In the genomic region with DNA sequence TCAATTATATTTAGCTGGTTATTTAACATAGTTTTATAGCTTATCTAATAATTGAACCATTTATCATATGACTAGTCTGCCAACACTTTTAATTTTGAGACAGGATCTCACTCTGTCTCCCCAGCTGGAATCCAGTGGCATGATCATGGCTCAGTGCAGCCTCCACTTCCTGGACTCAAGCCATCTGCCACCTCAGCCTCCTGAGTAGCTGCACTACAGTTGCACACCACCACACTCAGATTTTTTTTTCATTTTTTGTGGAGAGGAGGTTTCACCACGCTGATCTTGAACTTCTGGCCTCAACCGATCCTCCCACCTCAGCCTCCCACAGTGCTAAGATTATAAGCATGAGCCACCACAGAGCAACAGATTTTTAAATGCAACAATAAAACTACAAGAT, we compare ENCODE assay signal across 24 cellular contexts.
DNase-seq lines count a peak whose midpoint lies in the region; ATAC-seq, FAIRE-seq and TF ChIP-seq lines count a peak whose summit lies in the region.
"Had no signal": no experiment of that assay in that cellular context is flagged by ENCODE, and none has a peak within 500 bp of the region (broad histone marks: within the 10 kb centered on the region; RNA-seq: fewer than 3 reads in every experiment).

No MANE protein-coding gene starts in this region.

- no peaks in the 10 kb centered on the region for H3K36me3 Mint-ChIP-seq in osteocyte (ENCODE audit: unreplicated experiment)

- H3K4me1 Mint-ChIP-seq in osteocyte (ENCODE audit: unreplicated experiment): no peaks in the 10 kb centered on the region

- no peak for ATAC-seq in HG02759 (IDR thresholded peaks at IDR 0.05; ENCODE audit: unreplicated experiment)
- ATAC-seq: K562 had no signal

- TF ChIP-seq CTCF in osteocyte (IDR thresholded peaks at IDR 0.05): no peak

- H3K27ac Mint-ChIP-seq in osteocyte (ENCODE audit: unreplicated experiment): no peak overlapping the region
- H3K27ac Mint-ChIP-seq: CD4-positive, alpha-beta T cell had no signal

- H3K4me3 Mint-ChIP-seq in osteocyte (ENCODE audit: unreplicated experiment): no peak overlapping the region
- H3K4me3 Mint-ChIP-seq: CD4-positive, alpha-beta T cell had no signal

- H3K9me3 Mint-ChIP-seq in osteocyte (ENCODE audit: unreplicated experiment): no peaks in the 10 kb centered on the region
- H3K9me3 Mint-ChIP-seq: CD4-positive, alpha-beta T cell had no signal

- H3K27me3 Mint-ChIP-seq in osteocyte (ENCODE audit: unreplicated experiment): no peaks in the 10 kb centered on the region
- H3K27me3 Mint-ChIP-seq: CD4-positive, alpha-beta T cell had no signal

- peak; percentile 82 for FAIRE-seq in urothelium cell line (lab: Jason Lieb, UNC)
- FAIRE-seq: D721Med, GM12891, GM19239, H54, HTR-8/SVneo, K562 had no signal

- DNase-seq in NCI-H2171 treated with DMSO at 0.1 percent for 48 hours (lab: John Stamatoyannopoulos, UW) (peak; percentile 2), NCI-H2171 (lab: John Stamatoyannopoulos, UW) (no peak), Daoy (ENCODE audit: low read depth) (peak; percentile 11), NCI-H69 (lab: John Stamatoyannopoulos, UW) (peak; percentile 45), urothelium cell line (ENCODE audit: low spot score) (no peak), osteocyte (ENCODE audit: extremely low spot score, unreplicated experiment) (no peak)
- DNase-seq: AML-193; CD4-positive, alpha-beta T cell; EL; GDM1; MM.1S; NCI-H2029; NCI-H526; PC-9; Right ventricle myocardium superior; RPMI8226; T-helper 2 cell had no signal

Comparison
In these comparisons a context has a peak if more than half of its experiments do, and no peak if none do; other contexts are left out.
1. DNase-seq: peak in NCI-H2171 treated with DMSO at 0.1 percent for 48 hours (single experiment), Daoy (single experiment) and NCI-H69 (single experiment); none in NCI-H2171 (single experiment), urothelium cell line (single experiment) and osteocyte (single experiment).